Comparison of ENCODE assay signal across 29 cellular contexts in the genomic region with DNA sequence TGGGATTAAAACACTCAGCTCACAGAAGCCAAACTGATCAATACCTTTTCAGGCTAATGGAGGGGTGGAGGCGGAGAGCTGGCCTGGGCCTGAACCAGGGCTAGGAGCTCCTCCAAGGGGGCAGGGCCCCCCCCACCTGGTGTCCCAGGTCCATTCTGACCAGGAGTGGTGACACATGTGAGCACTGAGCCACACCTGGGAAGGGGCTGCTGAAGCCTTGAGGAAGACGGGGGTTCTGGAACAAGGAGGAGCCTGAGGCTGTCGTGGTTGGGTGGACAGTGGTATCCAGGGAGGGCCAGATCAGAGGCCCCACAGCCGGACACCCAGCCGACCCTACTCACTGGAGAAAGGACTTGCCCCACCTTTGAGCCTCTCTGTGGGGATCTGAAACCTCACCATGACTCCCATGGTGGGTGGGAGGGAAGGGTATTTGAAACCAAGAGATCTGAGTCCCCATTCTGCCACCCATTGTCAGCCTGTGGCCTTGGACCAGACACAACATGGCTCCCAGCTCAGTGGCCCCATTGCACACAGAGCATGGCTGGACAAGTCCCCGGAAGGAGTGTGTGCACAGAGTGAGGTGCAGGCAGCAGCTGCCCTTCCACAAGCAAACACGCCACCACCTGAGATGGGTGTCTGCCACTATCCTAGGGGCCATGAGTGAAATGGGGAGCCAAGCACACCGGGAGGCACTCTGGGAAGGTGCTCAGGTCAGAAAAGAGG. TPM values are rescaled to one million over a fixed set of nuclear protein-coding genes. Genes with fewer than 3 reads are reported as not detected.
A peak's percentile ranks its signal among the peaks of the same experiment; 100 is the strongest.
DNase-seq lines count a peak whose midpoint lies in the region; ATAC-seq and TF ChIP-seq lines count a peak whose summit lies in the region.
"Had no signal": no experiment of that assay in that cellular context is flagged by ENCODE, and none has a peak within 500 bp of the region (broad histone marks: within the 10 kb centered on the region; RNA-seq: fewer than 3 reads in every experiment).

No MANE protein-coding gene starts in this region.

- peaks cover 62% of the 10 kb centered on the region for H3K4me1 Mint-ChIP-seq in activated CD8-positive, alpha-beta T cell treated with anti-CD3 and anti-CD28 coated beads, Interleukin-2, amount 10 ng/mL, durations not matched to agents 7 days and 5 days (ENCODE audit: low read depth)
- peaks cover 100% of the 10 kb centered on the region for H3K4me1 Mint-ChIP-seq in stimulated activated memory B cell treated with anti-CD40 and anti-IgM and Interleukin-4, amounts not matched to agents 10 μg/mL and 1 μg/mL and 100 μg/mL, for 72 hours

- H3K36me3 Mint-ChIP-seq in activated CD8-positive, alpha-beta T cell treated with anti-CD3 and anti-CD28 coated beads, Interleukin-2, amount 10 ng/mL, durations not matched to agents 7 days and 5 days (ENCODE audit: low read depth) = peaks cover 11% of the 10 kb centered on the region
- H3K36me3 Mint-ChIP-seq in stimulated activated memory B cell treated with anti-CD40 and anti-IgM and Interleukin-4, amounts not matched to agents 10 μg/mL and 1 μg/mL and 100 μg/mL, for 72 hours = peaks cover 22% of the 10 kb centered on the region
- H3K36me3 Mint-ChIP-seq: activated naive CD8-positive, alpha-beta T cell treated with anti-CD3 and anti-CD28 coated beads for 36 hours had no signal

- H3K9me3 ChIP-seq in lung (ENCODE audit: control insufficient read depth in 2 of 2, insufficient read depth in 1 of 2, low read length in 1 of 2) = no peaks in the 10 kb centered on the region
- no peaks in the 10 kb centered on the region for H3K9me3 ChIP-seq in mucosa of descending colon
- H3K9me3 ChIP-seq: ovary, right atrium auricular region had no signal

- no peak overlapping the region for H3K27ac Mint-ChIP-seq in activated CD8-positive, alpha-beta T cell treated with anti-CD3 and anti-CD28 coated beads, Interleukin-2, amount 10 ng/mL, durations not matched to agents 7 days and 5 days
- peak overlapping the region; percentile 99 for H3K27ac Mint-ChIP-seq in stimulated activated memory B cell treated with anti-CD40 and anti-IgM and Interleukin-4, amounts not matched to agents 10 μg/mL and 1 μg/mL and 100 μg/mL, for 72 hours
- H3K27ac Mint-ChIP-seq: activated CD4-positive, alpha-beta T cell treated with anti-CD3 and anti-CD28 coated beads, Interleukin-2, amount 10 ng/mL, durations not matched to agents 7 days and 5 days; activated naive CD8-positive, alpha-beta T cell treated with anti-CD3 and anti-CD28 coated beads for 36 hours; CD4-positive, alpha-beta T cell had no signal

- H3K36me3 ChIP-seq in lung (ENCODE audit: control insufficient read depth in 2 of 2, insufficient read depth in 2 of 2, low read length in 2 of 2) (no peaks in the 10 kb centered on the region), mucosa of descending colon (ENCODE audit: low read depth) (no peaks in the 10 kb centered on the region)
- H3K36me3 ChIP-seq: ovary, right atrium auricular region had no signal

- no peak for ATAC-seq in activated CD8-positive, alpha-beta T cell treated with anti-CD3 and anti-CD28 coated beads, Interleukin-2, amount 10 ng/mL, durations not matched to agents 7 days and 5 days
- ATAC-seq in lung (ENCODE audit: insufficient read depth, low FRiP score) (no peak), HG03097 (IDR thresholded peaks at IDR 0.05; ENCODE audit: low FRiP score, unreplicated experiment) (no peak), HG03460 (IDR thresholded peaks at IDR 0.05; ENCODE audit: unreplicated experiment) (no peak), mucosa of descending colon (no peak)
- ATAC-seq in stimulated activated memory B cell treated with anti-CD40 and anti-IgM and Interleukin-4, amounts not matched to agents 10 μg/mL and 1 μg/mL and 100 μg/mL, for 72 hours = no peak
- ATAC-seq: HepG2 had no signal

- H3K4me1 ChIP-seq in lung (ENCODE audit: control insufficient read depth in 2 of 2, insufficient read depth in 2 of 2, low read length in 2 of 2) = peaks cover 0 to 14% of the 10 kb centered on the region in 2 donors
- peaks cover 4% of the 10 kb centered on the region for H3K4me1 ChIP-seq in mucosa of descending colon (ENCODE audit: low read depth)

- H3K27ac ChIP-seq in lung (ENCODE audit: low read depth in 1 of 2, low read length in 1 of 2) = no peak overlapping the region
- H3K27ac ChIP-seq: HL-60, ovary had no signal

- no peak overlapping the region for H3K4me3 Mint-ChIP-seq in activated CD8-positive, alpha-beta T cell treated with anti-CD3 and anti-CD28 coated beads, Interleukin-2, amount 10 ng/mL, durations not matched to agents 7 days and 5 days
- H3K4me3 Mint-ChIP-seq in stimulated activated memory B cell treated with anti-CD40 and anti-IgM and Interleukin-4, amounts not matched to agents 10 μg/mL and 1 μg/mL and 100 μg/mL, for 72 hours = no peak overlapping the region
- H3K4me3 Mint-ChIP-seq: activated CD4-positive, alpha-beta T cell treated with anti-CD3 and anti-CD28 coated beads, Interleukin-2, amount 10 ng/mL, durations not matched to agents 7 days and 5 days; activated naive CD8-positive, alpha-beta T cell treated with anti-CD3 and anti-CD28 coated beads for 36 hours; CD4-positive, alpha-beta T cell; central memory CD8-positive, alpha-beta T cell had no signal

- intact Hi-C loops in mucosa of descending colon (cut with DNase I, micrococcal nuclease) = no loop called here

- peaks cover 2% of the 10 kb centered on the region for H3K27me3 Mint-ChIP-seq in activated CD8-positive, alpha-beta T cell treated with anti-CD3 and anti-CD28 coated beads, Interleukin-2, amount 10 ng/mL, durations not matched to agents 7 days and 5 days (ENCODE audit: low read depth)
- no peaks in the 10 kb centered on the region for H3K27me3 Mint-ChIP-seq in stimulated activated memory B cell treated with anti-CD40 and anti-IgM and Interleukin-4, amounts not matched to agents 10 μg/mL and 1 μg/mL and 100 μg/mL, for 72 hours
- H3K27me3 Mint-ChIP-seq: activated CD4-positive, alpha-beta T cell treated with anti-CD3 and anti-CD28 coated beads, Interleukin-2, amount 10 ng/mL, durations not matched to agents 7 days and 5 days; CD4-positive, alpha-beta T cell; central memory CD8-positive, alpha-beta T cell had no signal

- H3K4me3 ChIP-seq in lung = no peak overlapping the region
- H3K4me3 ChIP-seq in mucosa of descending colon = no peak overlapping the region
- H3K4me3 ChIP-seq: ovary, right atrium auricular region had no signal

- no peaks in the 10 kb centered on the region for H3K27me3 ChIP-seq in lung (ENCODE audit: control insufficient read depth, insufficient read depth)
- H3K27me3 ChIP-seq: ovary, right atrium auricular region had no signal

- POLR2A ChIA-PET in activated CD8-positive, alpha-beta T cell treated with anti-CD3 and anti-CD28 coated beads, Interleukin-2, amount 10 ng/mL, durations not matched to agents 7 days and 5 days (lab: Charles Lee) = no interaction called here

- WGBS in lung, 2 donors = 97 to 99% methylated on average over 8 of the region's 8 CpGs

- TF ChIP-seq CTCF in lung (IDR thresholded peaks at IDR 0.05; ENCODE audit: control extremely low read depth, extremely low read depth) = no peak
- no peak for TF ChIP-seq CTCF in mucosa of descending colon (IDR thresholded peaks at IDR 0.05)

- CTCF ChIA-PET in activated CD8-positive, alpha-beta T cell treated with anti-CD3 and anti-CD28 coated beads, Interleukin-2, amount 10 ng/mL, durations not matched to agents 7 days and 5 days (lab: Charles Lee) = interaction anchor here (3.4 kb wide), 1 partner anchor 11 kb away, joined by 12 read pairs; no protein-coding TSS in a partner anchor

- no peaks in the 10 kb centered on the region for H3K9me3 Mint-ChIP-seq in activated CD8-positive, alpha-beta T cell treated with anti-CD3 and anti-CD28 coated beads, Interleukin-2, amount 10 ng/mL, durations not matched to agents 7 days and 5 days (ENCODE audit: insufficient read depth)
- H3K9me3 Mint-ChIP-seq in stimulated activated memory B cell treated with anti-CD40 and anti-IgM and Interleukin-4, amounts not matched to agents 10 μg/mL and 1 μg/mL and 100 μg/mL, for 72 hours = no peaks in the 10 kb centered on the region
- H3K9me3 Mint-ChIP-seq: activated CD4-positive, alpha-beta T cell treated with anti-CD3 and anti-CD28 coated beads, Interleukin-2, amount 10 ng/mL, durations not matched to agents 7 days and 5 days; activated naive CD8-positive, alpha-beta T cell treated with anti-CD3 and anti-CD28 coated beads for 36 hours; CD4-positive, alpha-beta T cell; central memory CD8-positive, alpha-beta T cell had no signal

- DNase-seq in activated effector memory CD4-positive, alpha-beta T cell treated with anti-CD3 and anti-CD28 coated beads, Interleukin-2, amount 50 U/mL, for 16 hours = peak; percentile 48
- no peak for DNase-seq in activated effector memory CD4-positive, alpha-beta T cell treated with Interleukin-2 at 50 U/mL for 16 hours
- DNase-seq in activated CD8-positive, alpha-beta T cell treated with anti-CD3 and anti-CD28 coated beads, Interleukin-2, amount 10 ng/mL, durations not matched to agents 7 days and 5 days = peak; percentile 17
- DNase-seq in lung (ENCODE audit: low spot score) = peak; percentile 18
- no peak for DNase-seq in mucosa of descending colon
- DNase-seq: activated CD4-positive, alpha-beta T cell treated with anti-CD3 and anti-CD28 coated beads, Interleukin-2, amount 10 ng/mL, durations not matched to agents 7 days and 5 days; activated naive CD8-positive, alpha-beta T cell treated with anti-CD3 and anti-CD28 coated beads for 36 hours; CD4-positive, alpha-beta T cell; DMS 273 treated with DMSO at 0.1 percent for 48 hours; hippocampal formation; mammary epithelial cell; NCI-H1092; NCI-H2029; NCI-H226; NCI-H774; ovary; SIG-M5; stimulated activated CD4-positive, alpha-beta T cell treated with anti-CD3 and anti-CD28 coated beads, Interleukin-15, amount 100 ng/mL, for 24 hours; substantia nigra had no signal

RNA-seq across cellular contexts. Expression of a gene that starts 12.4 kb away (rescaled TPM):
- total RNA-seq in activated CD8-positive, alpha-beta T cell treated with anti-CD3 and anti-CD28 coated beads, Interleukin-2, amount 10 ng/mL, durations not matched to agents 7 days and 5 days = 10 to 100 TPM; 24.4 to 25.6 TPM
- total RNA-seq in lung (10 to 100 TPM; 12.0 to 22.7 TPM), mucosa of descending colon (10 to 100 TPM in 1 of 3 donors, 1 to 10 TPM in 2; 4.8 to 12.7 (median 7.0) TPM)
- 10 to 100 TPM; 12.4 to 41.8 TPM for polyA plus RNA-seq in lung
- total RNA-seq: astrocyte, H1, HepG2, mammary epithelial cell had no signal
- polyA plus RNA-seq: H1, HepG2, mammary epithelial cell had no signal

RNA-seq across cellular contexts. Expression of a gene that starts 41.9 kb away (rescaled TPM):
- not detected for total RNA-seq in activated CD8-positive, alpha-beta T cell treated with anti-CD3 and anti-CD28 coated beads, Interleukin-2, amount 10 ng/mL, durations not matched to agents 7 days and 5 days
- total RNA-seq in lung = under 1 TPM in 1 of 2 donors, not detected in 1; 0.34 TPM
- polyA plus RNA-seq in lung = under 1 TPM in 1 of 2 donors, not detected in 1; 0.13 TPM
- total RNA-seq in mucosa of descending colon = not detected
- total RNA-seq: activated CD4-positive, alpha-beta T cell treated with anti-CD3 and anti-CD28 coated beads, Interleukin-2, amount 10 ng/mL, durations not matched to agents 7 days and 5 days; activated naive CD8-positive, alpha-beta T cell treated with anti-CD3 and anti-CD28 coated beads for 36 hours; astrocyte; CD4-positive, alpha-beta T cell; H1; HepG2; mammary epithelial cell; ovary; right atrium auricular region; ureter had no signal
- polyA plus RNA-seq: H1, HepG2, mammary epithelial cell, ovary had no signal

Comparison
In these comparisons a context has a peak if more than half of its experiments do, and no peak if none do; other contexts are left out.
1. DNase-seq: peak in activated effector memory CD4-positive, alpha-beta T cell treated with anti-CD3 and anti-CD28 coated beads, Interleukin-2, amount 50 U/mL, for 16 hours (single experiment), activated CD8-positive, alpha-beta T cell treated with anti-CD3 and anti-CD28 coated beads, Interleukin-2, amount 10 ng/mL, durations not matched to agents 7 days and 5 days (single experiment) and lung (single experiment); none in activated effector memory CD4-positive, alpha-beta T cell treated with Interleukin-2 at 50 U/mL for 16 hours (single experiment) and mucosa of descending colon (0 of 3).